10 cellular contexts compared by ENCODE assay signal in the genomic region with DNA sequence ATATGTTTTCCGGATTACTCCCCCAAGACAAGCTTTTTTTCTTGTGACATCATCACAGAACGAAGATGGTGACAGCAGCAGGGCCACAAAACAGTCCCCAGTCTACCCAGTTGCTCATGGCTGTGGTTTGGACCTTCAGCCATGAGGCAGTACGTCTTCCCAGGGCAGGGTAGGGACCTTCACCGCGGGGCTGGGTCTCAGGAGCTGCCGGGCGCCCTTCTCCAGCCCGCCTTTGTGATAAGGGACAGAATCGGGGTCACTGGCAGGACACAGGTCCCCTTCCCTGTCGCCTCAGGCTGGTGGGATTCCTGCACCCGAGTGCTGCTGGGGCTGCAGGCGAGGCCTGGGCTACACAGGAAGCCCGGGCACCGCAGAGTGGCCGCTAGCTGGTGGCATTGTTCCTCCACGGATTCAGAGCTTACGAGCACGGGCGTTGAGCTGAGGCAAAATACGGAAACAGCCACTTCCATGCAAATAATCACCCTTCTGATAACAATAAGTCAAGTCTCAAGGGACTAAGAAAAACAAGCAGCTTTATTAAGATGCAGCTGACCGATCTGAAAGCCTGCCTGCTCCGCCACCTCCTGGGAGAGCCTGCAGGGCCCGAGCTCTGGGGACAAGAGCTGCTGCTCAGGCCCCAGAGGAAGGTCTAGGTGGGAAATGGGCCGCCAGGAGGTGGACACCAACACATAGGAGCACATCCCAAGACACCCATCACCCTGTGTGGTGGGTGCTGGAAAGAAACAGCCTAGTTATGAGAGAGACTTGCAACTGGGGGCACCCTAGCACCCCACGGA. TPM values are rescaled to one million over a fixed set of nuclear protein-coding genes. Genes with fewer than 3 reads are reported as not detected.
A peak's percentile ranks its signal among the peaks of the same experiment; 100 is the strongest.
DNase-seq lines count a peak whose midpoint lies in the region; ATAC-seq, FAIRE-seq and TF ChIP-seq lines count a peak whose summit lies in the region.
"Had no signal": no experiment of that assay in that cellular context is flagged by ENCODE, and none has a peak within 500 bp of the region (broad histone marks: within the 10 kb centered on the region; RNA-seq: fewer than 3 reads in every experiment).

No MANE protein-coding gene starts in this region.

- no peak overlapping the region for H3K4ac ChIP-seq in mesendoderm (ENCODE audit: low read depth, low read length)

- peak overlapping the region; percentile 12 to 90; a peak in 3 of 4 replicates for H3K9ac ChIP-seq in K562 (ENCODE audit: insufficient read depth in 1 of 2, low read depth in 2 of 2, low read length in 2 of 2)
- no peak overlapping the region for H3K9ac ChIP-seq in mesendoderm (ENCODE audit: low read length)
- H3K9ac ChIP-seq: KMS-11 had no signal

- H3K36me3 ChIP-seq in BE2C (no peaks in the 10 kb centered on the region), K562 (ENCODE audit: control insufficient read depth, insufficient read depth, low read length) (no peaks in the 10 kb centered on the region), mesendoderm (ENCODE audit: control insufficient read depth, insufficient read depth, low read length) (no peaks in the 10 kb centered on the region)

- BruUV-seq in K562 (replicated peaks; lab: Mats Ljungman, UMichigan), result no TSS peak

- FAIRE-seq in K562 (lab: Jason Lieb, UNC), result no peak
- FAIRE-seq: keratinocyte had no signal

- in situ Hi-C loops in K562 (cut with MboI), result no loop called here

- H3K27ac ChIP-seq in K562 (ENCODE audit: extremely low read depth, low read depth, low read length), result peak overlapping the region; percentile 11; the same call in 1 of the 3 replicates
- no peak overlapping the region for H3K27ac ChIP-seq in mesendoderm (ENCODE audit: low read depth, low read length)
- H3K27ac ChIP-seq: KMS-11 had no signal

- H3K4me3 ChIP-seq in BE2C (ENCODE audit: low read depth, low read length), result no peak overlapping the region
- no peak overlapping the region for H3K4me3 ChIP-seq in K562
- H3K4me3 ChIP-seq in mesendoderm (ENCODE audit: low read length), result no peak overlapping the region

- no peak overlapping the region for H2BK120ac ChIP-seq in mesendoderm (ENCODE audit: low read depth, low read length)

- H2AK5ac ChIP-seq in mesendoderm (ENCODE audit: low read length), result no peak overlapping the region

- H3K18ac ChIP-seq in mesendoderm (ENCODE audit: low read length), result no peak overlapping the region

- no peak for TF ChIP-seq POLR2A in K562 (conservative IDR thresholded peaks at IDR 0.05)

- peak overlapping the region; percentile 87 for H2AFZ ChIP-seq in K562 (ENCODE audit: low read depth, low read length)

- POLR2A ChIA-PET in K562 (lab: Yijun Ruan, JAX), result interaction anchor here (0.6 to 12.4 kb wide), 24 partner anchors 10 to 1273 kb away, joined by 3 to 205 read pairs (median 4); a partner anchor contains a TSS

- peak in 1 of 2 experiments; percentile 51; a peak in 2 of 4 replicates for TF ChIP-seq RAD21 in K562 (CRISPR knock-in tag; conservative IDR thresholded peaks at IDR 0.05 in 1 of 2, IDR thresholded peaks at IDR 0.05 in 1 of 2)

- H3K4me2 ChIP-seq in K562 (ENCODE audit: insufficient read depth, low read length), result peak overlapping the region; percentile 36
- H3K4me2 ChIP-seq in mesendoderm (ENCODE audit: low read length), result no peak overlapping the region
- H3K4me2 ChIP-seq: KMS-11 had no signal

- WGBS in K562 (ENCODE audit: insufficient coverage, low coverage, missing lambda C conversion rate), result 32% methylated on average over 25 of the region's 25 CpGs
- no CpG with 5 or more reads among the region's 25 CpGs for WGBS in mesendoderm (ENCODE audit: extremely low coverage, insufficient coverage, low lambda C conversion rate)

- H3K23ac ChIP-seq in mesendoderm (ENCODE audit: low read length), result no peak overlapping the region

- TF ChIP-seq EP300 in K562 (IDR thresholded peaks at IDR 0.05; ENCODE audit: low read length), result no peak

- no peaks in the 10 kb centered on the region for H3K9me1 ChIP-seq in K562 (ENCODE audit: control insufficient read depth, insufficient read depth, low read length)

- no peak overlapping the region for H4K8ac ChIP-seq in mesendoderm (ENCODE audit: low read depth, low read length)

- H3K4me1 ChIP-seq in BE2C, result no peaks in the 10 kb centered on the region
- peaks cover 38 to 76% of the 10 kb centered on the region in 2 experiments for H3K4me1 ChIP-seq in K562 (replicated peaks in 1 of 2; ENCODE audit: control insufficient read depth in 2 of 2, insufficient read depth in 2 of 2, low read length in 2 of 2)
- no peaks in the 10 kb centered on the region for H3K4me1 ChIP-seq in mesendoderm (ENCODE audit: control insufficient read depth, low read depth, low read length)

- H3K79me2 ChIP-seq in K562 (ENCODE audit: control insufficient read depth, insufficient read depth, low read length) (no peaks in the 10 kb centered on the region), mesendoderm (ENCODE audit: control insufficient read depth, insufficient read depth, low read length) (no peaks in the 10 kb centered on the region)

- no peak overlapping the region for H2BK15ac ChIP-seq in mesendoderm (replicated peaks; ENCODE audit: low read depth)

- peak; percentile 18 for DNase-seq in BE2C
- DNase-seq in K562 (ENCODE audit: extremely low read depth in 1 of 4, low spot score in 3 of 4), result peak; percentile 65 to 73 (median 69)
- DNase-seq in hepatic stellate cell (ENCODE audit: low spot score), result no peak
- no peak for DNase-seq in amniotic stem cell (lab: John Stamatoyannopoulos, UW)
- no peak for DNase-seq in DMS79 treated with DMSO at 0.1 percent for 48 hours (lab: John Stamatoyannopoulos, UW)
- DNase-seq in mesendoderm, result no peak

- intact Hi-C loops in K562 (cut with micrococcal nuclease), result no loop called here

- no peaks in the 10 kb centered on the region for H3K79me1 ChIP-seq in mesendoderm (ENCODE audit: low read length)

- H3K56ac ChIP-seq in mesendoderm (ENCODE audit: low read length), result no peak overlapping the region

- H3K27me3 ChIP-seq in BE2C, result peaks cover 51% of the 10 kb centered on the region
- H3K27me3 ChIP-seq in K562 (ENCODE audit: control insufficient read depth in 2 of 2, insufficient read depth in 2 of 2, low read length in 2 of 2), result peaks cover 0 to 9% of the 10 kb centered on the region in 2 experiments; a peak in 2 of 5 replicates
- peaks cover 8% of the 10 kb centered on the region for H3K27me3 ChIP-seq in mesendoderm (ENCODE audit: insufficient read depth, low read length, poor library complexity)

- 0 out of 2 replicates have a peak, but pooled peaks cover 3% of the 10 kb centered on the region for H4K20me1 ChIP-seq in K562 (replicated peaks; ENCODE audit: control insufficient read depth, insufficient read depth, low read length)

- no peak overlapping the region for H2BK5ac ChIP-seq in mesendoderm (ENCODE audit: low read length)

- TF ChIP-seq CTCF in BE2C (IDR thresholded peaks at IDR 0.05; ENCODE audit: low read depth, low read length) (peak; percentile 9; the same call in 1 of the 2 replicates), K562 (IDR thresholded peaks at IDR 0.05 in 2 of 3, conservative IDR thresholded peaks at IDR 0.05 in 1 of 3; ENCODE audit: insufficient read depth in 2 of 3, low read depth in 1 of 3, low read length in 3 of 3) (peak in 2 of 3 experiments; percentile 34 to 37; a peak in 2 of 6 replicates)

- H4K5ac ChIP-seq in mesendoderm (ENCODE audit: low read length), result no peak overlapping the region

- CTCF ChIA-PET in K562 (lab: Yijun Ruan, JAX; ENCODE audit: low intra/inter-chr PET ratio), result interaction anchor here (0.6 to 0.7 kb wide), 2 partner anchors 16 to 355 kb away, joined by 3 to 4 read pairs; no protein-coding TSS in a partner anchor

- peak; percentile 57 for ATAC-seq in GM19043 (IDR thresholded peaks at IDR 0.05; ENCODE audit: low read depth, unreplicated experiment)
- ATAC-seq in HG03108 (IDR thresholded peaks at IDR 0.05; ENCODE audit: unreplicated experiment), result peak; percentile 63
- peak; percentile 54 for ATAC-seq in K562

- H3K9me3 ChIP-seq in BE2C, result no peaks in the 10 kb centered on the region; the same call in 1 of the 2 replicates
- no peaks in the 10 kb centered on the region for H3K9me3 ChIP-seq in K562 (replicated peaks; ENCODE audit: control insufficient read depth, insufficient read depth, low read depth, low read length)

RNA-seq across cellular contexts. Expression of a gene that starts 12.3 kb away (rescaled TPM):
- not detected for polyA plus RNA-seq in BE2C (2012; ENCODE audit: insufficient read depth, insufficient read length, low read depth)
- total RNA-seq in K562 (2011; cell fraction: chromatin; rRNA removed; ENCODE audit: low replicate concordance), result 31.9 and 90.7 TPM in 2 replicates
- total RNA-seq in K562 (2011; cell fraction: nucleolus; rRNA removed), result 41.9 and 52.4 TPM in 2 replicates
- 40.6 and 47.0 TPM in 2 replicates for total RNA-seq in K562 (2011; cell fraction: nucleoplasm; rRNA removed)
- total RNA-seq in K562 (2014; rRNA removed) (8.9 and 14.0 TPM in 2 replicates), K562 (2014; rRNA removed; fragmentation: Illumina TruSeq; extraction: Trizol) (2.1 and 2.6 TPM in 2 replicates), K562 (2015; rRNA removed; fragmentation: Illumina TruSeq; extraction: Trizol) (3.5 and 3.9 TPM in 2 replicates), K562 (2021) (34.2 and 35.0 TPM in 2 replicates)
- polyA plus RNA-seq in K562 (2011; rRNA removed) (2.5 and 9.5 TPM in 2 replicates), K562 (2014; fragmentation: Illumina TruSeq; extraction: Trizol) (8.0 and 12.8 TPM in 2 replicates), K562 (2014; fragmentation: Nextera tagmentation; extraction: Ambion mirVana) (under 1 TPM; 0.07 to 0.11 TPM), K562 (2014; rRNA removed) (14.7 and 17.1 TPM in 2 replicates)
- polyA plus RNA-seq in K562 (2011; cell fraction: cytosol; rRNA removed), result 5.8 and 7.7 TPM in 2 replicates
- 55.1 and 87.1 TPM in 2 replicates for polyA plus RNA-seq in K562 (2011; cell fraction: nucleus; rRNA removed)
- polyA plus RNA-seq in K562 (2012), result 12.4 and 14.0 TPM in 2 replicates
- 2.2 and 5.5 TPM in 2 replicates for polyA minus RNA-seq in K562 (2011; rRNA and poly(A)+ RNA removed)
- polyA minus RNA-seq in K562 (2011; cell fraction: cytosol; rRNA and poly(A)+ RNA removed), result 5.4 and 22.9 TPM in 2 replicates
- 20.1 and 45.7 TPM in 2 replicates for polyA minus RNA-seq in K562 (2011; cell fraction: nucleus; rRNA and poly(A)+ RNA removed)
- 0.03 TPM for polyA plus RNA-seq in mesendoderm (2013, experiment 1 of 2)
- 0.10 TPM for polyA plus RNA-seq in mesendoderm (2013, experiment 2 of 2)

RNA-seq across cellular contexts. Expression of a gene that starts 49.5 kb away (rescaled TPM):
- 46.9 TPM for polyA plus RNA-seq in BE2C (2012; ENCODE audit: insufficient read depth, insufficient read length, low read depth)
- total RNA-seq in K562 (2011; cell fraction: chromatin; rRNA removed; ENCODE audit: low replicate concordance), result 12.5 and 89.3 TPM in 2 replicates
- total RNA-seq in K562 (2011; cell fraction: nucleolus; rRNA removed), result 145 and 149 TPM in 2 replicates
- total RNA-seq in K562 (2011; cell fraction: nucleoplasm; rRNA removed), result 44.7 and 52.3 TPM in 2 replicates
- total RNA-seq in K562 (2014; rRNA removed) (85.2 and 90.0 TPM in 2 replicates), K562 (2014; rRNA removed; fragmentation: Illumina TruSeq; extraction: Trizol) (2.1 and 2.8 TPM in 2 replicates), K562 (2015; rRNA removed; fragmentation: Illumina TruSeq; extraction: Trizol) (1.6 and 5.2 TPM in 2 replicates), K562 (2021) (139 and 162 TPM in 2 replicates)
- polyA plus RNA-seq in K562 (2011; rRNA removed) (9.2 and 33.6 TPM in 2 replicates), K562 (2014; fragmentation: Illumina TruSeq; extraction: Trizol) (1.6 and 15.2 TPM in 2 replicates), K562 (2014; fragmentation: Nextera tagmentation; extraction: Ambion mirVana) (1 to 10 TPM in 1 of 2 experiments, under 1 TPM in 1; 0.69 to 1.1 TPM), K562 (2014; rRNA removed) (110 and 150 TPM in 2 replicates)
- 60.0 and 286 TPM in 2 replicates for polyA plus RNA-seq in K562 (2011; cell fraction: cytosol; rRNA removed)
- 103 and 165 TPM in 2 replicates for polyA plus RNA-seq in K562 (2011; cell fraction: nucleus; rRNA removed)
- 49.9 and 97.0 TPM in 2 replicates for polyA plus RNA-seq in K562 (2012)
- 2.4 and 2.8 TPM in 2 replicates for polyA minus RNA-seq in K562 (2011; rRNA and poly(A)+ RNA removed)
- 43.2 and 113 TPM in 2 replicates for polyA minus RNA-seq in K562 (2011; cell fraction: cytosol; rRNA and poly(A)+ RNA removed)
- 19.4 and 37.3 TPM in 2 replicates for polyA minus RNA-seq in K562 (2011; cell fraction: nucleus; rRNA and poly(A)+ RNA removed)
- 0.52 TPM for polyA plus RNA-seq in mesendoderm (2013, experiment 1 of 2)
- polyA plus RNA-seq in mesendoderm (2013, experiment 2 of 2), result 0.45 TPM

RNA-seq across cellular contexts. Expression of a gene that starts 58.6 kb away (rescaled TPM):
- polyA plus RNA-seq in BE2C (2012; ENCODE audit: insufficient read depth, insufficient read length, low read depth), result 113 TPM
- 625 and 1,610 TPM in 2 replicates for total RNA-seq in K562 (2011; cell fraction: chromatin; rRNA removed; ENCODE audit: low replicate concordance)
- total RNA-seq in K562 (2011; cell fraction: nucleolus; rRNA removed), result 538 and 650 TPM in 2 replicates
- total RNA-seq in K562 (2011; cell fraction: nucleoplasm; rRNA removed), result 407 and 495 TPM in 2 replicates
- total RNA-seq in K562 (2014; rRNA removed) (116 and 125 TPM in 2 replicates), K562 (2014; rRNA removed; fragmentation: Illumina TruSeq; extraction: Trizol) (92.5 and 94.6 TPM in 2 replicates), K562 (2015; rRNA removed; fragmentation: Illumina TruSeq; extraction: Trizol) (28.1 and 34.9 TPM in 2 replicates), K562 (2021) (177 and 195 TPM in 2 replicates)
- polyA plus RNA-seq in K562 (2011; rRNA removed) (119 and 238 TPM in 2 replicates), K562 (2014; fragmentation: Illumina TruSeq; extraction: Trizol) (135 and 164 TPM in 2 replicates), K562 (2014; fragmentation: Nextera tagmentation; extraction: Ambion mirVana) (1 to 10 TPM in 1 of 2 experiments, under 1 TPM in 1; 0.03 to 1.9 TPM), K562 (2014; rRNA removed) (129 and 135 TPM in 2 replicates)
- polyA plus RNA-seq in K562 (2011; cell fraction: cytosol; rRNA removed), result 143 and 156 TPM in 2 replicates
- polyA plus RNA-seq in K562 (2011; cell fraction: nucleus; rRNA removed), result 671 and 957 TPM in 2 replicates
- polyA plus RNA-seq in K562 (2012), result 122 and 123 TPM in 2 replicates
- 306 and 458 TPM in 2 replicates for polyA minus RNA-seq in K562 (2011; rRNA and poly(A)+ RNA removed)
- 83.2 and 205 TPM in 2 replicates for polyA minus RNA-seq in K562 (2011; cell fraction: cytosol; rRNA and poly(A)+ RNA removed)
- polyA minus RNA-seq in K562 (2011; cell fraction: nucleus; rRNA and poly(A)+ RNA removed), result 284 and 666 TPM in 2 replicates
- polyA plus RNA-seq in mesendoderm (2013, experiment 1 of 2), result 6.2 TPM
- 5.7 TPM for polyA plus RNA-seq in mesendoderm (2013, experiment 2 of 2)

Comparison
In these comparisons a context has a peak if more than half of its experiments do, and no peak if none do; other contexts are left out.
1. DNase-seq: peak in BE2C (single experiment) and K562 (4 of 4); none in hepatic stellate cell (single experiment), amniotic stem cell (single experiment), DMS79 treated with DMSO at 0.1 percent for 48 hours (single experiment) and mesendoderm (single experiment).
2. Peak in every context shown above with its lines, with median percentiles within 50 percentile points of each other: ATAC-seq.